7 cellular contexts compared by ENCODE assay signal in genomic region chr7:100148225-100148558, GRCh38. TPM values are rescaled to one million over a fixed set of nuclear protein-coding genes. Genes with fewer than 3 reads are reported as not detected.
DNase-seq lines count a peak whose midpoint lies in the region; FAIRE-seq and TF ChIP-seq lines count a peak whose summit lies in the region.

No MANE protein-coding gene starts in this region.

- POLR2A ChIA-PET in HEK293 (lab: Yijun Ruan, JAX): interaction anchor here (0.6 to 3.5 kb wide), 23 partner anchors 8 to 281 kb away, joined by 3 to 38 read pairs (median 6); partner anchors contain the start of genes AP4M1, GAL3ST4, GPC2 and MBLAC1

- intact Hi-C loops in activated T-helper 1 cell treated with anti-CD3 and anti-CD28 coated beads, Interleukin-12 subunit alpha, Interleukin-12 subunit beta, Interleukin-2, Interleukin-4 antibody, amounts not matched to agents 30 ng/mL and 10 ng/mL and 1 ng/mL, durations not matched to agents 14 hours and 24 hours and 36 hours (cut with micrococcal nuclease): loop anchor here (1.0 to 2.0 kb wide), 10 partner anchors 10 to 288 kb away; partner anchors contain the start of genes AP4M1, GPC2, MCM7 and MEPCE
- intact Hi-C loops in stomach (cut with DNase I; ENCODE audit: low total_unique reads): no loop called here

- H3K4me3 ChIP-seq in HEK293 (ENCODE audit: low read depth, low read length) (peak overlapping the region; percentile 20), iPS-15b (ENCODE audit: low read depth, low read length) (peak overlapping the region; percentile 40), stomach (peak overlapping the region; percentile 77 to 93 (median 80))

- no peak for TF ChIP-seq POLR2A in stomach (IDR thresholded peaks at IDR 0.05)

- peaks cover 10% of the 10 kb centered on the region for H3K4me1 ChIP-seq in HEK293 (ENCODE audit: control insufficient read depth, insufficient read depth, low read length)
- peaks cover 8% of the 10 kb centered on the region for H3K4me1 ChIP-seq in iPS-15b (ENCODE audit: control insufficient read depth, insufficient read depth, low read length)
- H3K4me1 ChIP-seq in stomach: peaks cover 7 to 59% (median 26%) of the 10 kb centered on the region in 4 donors

- no peaks in the 10 kb centered on the region for H3K9me3 ChIP-seq in HEK293 (ENCODE audit: control insufficient read depth, insufficient read depth, low read depth, low read length)
- H3K9me3 ChIP-seq in iPS-15b (ENCODE audit: control insufficient read depth, insufficient read depth, low read length): no peaks in the 10 kb centered on the region
- H3K9me3 ChIP-seq in stomach: no peaks in the 10 kb centered on the region

- H3K27me3 ChIP-seq in iPS-15b (ENCODE audit: control insufficient read depth, insufficient read depth, low read length) (no peaks in the 10 kb centered on the region), stomach (no peaks in the 10 kb centered on the region)

- peaks cover 24% of the 10 kb centered on the region for H3K4me1 Mint-ChIP-seq in activated T-helper 1 cell treated with anti-CD3 and anti-CD28 coated beads, Interleukin-12 subunit alpha, Interleukin-12 subunit beta, Interleukin-2, Interleukin-4 antibody, amounts not matched to agents 30 ng/mL and 10 ng/mL and 1 ng/mL, durations not matched to agents 14 hours and 24 hours and 36 hours (ENCODE audit: low read depth)

- H3K36me3 Mint-ChIP-seq in activated T-helper 1 cell treated with anti-CD3 and anti-CD28 coated beads, Interleukin-12 subunit alpha, Interleukin-12 subunit beta, Interleukin-2, Interleukin-4 antibody, amounts not matched to agents 30 ng/mL and 10 ng/mL and 1 ng/mL, durations not matched to agents 14 hours and 24 hours and 36 hours (ENCODE audit: low read depth): peaks cover 12% of the 10 kb centered on the region

- H3K9ac ChIP-seq in iPS-15b (ENCODE audit: low read depth, low read length): peak overlapping the region; percentile 37

- H3K27ac ChIP-seq in HEK293 (ENCODE audit: extremely low read depth, low read depth, low read length) (peak overlapping the region; percentile 13; the same call in 1 of the 2 replicates), stomach (peak overlapping the region; percentile 79 to 96 (median 90))

- H3K4me3 Mint-ChIP-seq in activated T-helper 1 cell treated with anti-CD3 and anti-CD28 coated beads, Interleukin-12 subunit alpha, Interleukin-12 subunit beta, Interleukin-2, Interleukin-4 antibody, amounts not matched to agents 30 ng/mL and 10 ng/mL and 1 ng/mL, durations not matched to agents 14 hours and 24 hours and 36 hours: peak overlapping the region; percentile 97

- no peak for FAIRE-seq in RCC 7860 (lab: Jason Lieb, UNC)

- H3K9me3 Mint-ChIP-seq in activated T-helper 1 cell treated with anti-CD3 and anti-CD28 coated beads, Interleukin-12 subunit alpha, Interleukin-12 subunit beta, Interleukin-2, Interleukin-4 antibody, amounts not matched to agents 30 ng/mL and 10 ng/mL and 1 ng/mL, durations not matched to agents 14 hours and 24 hours and 36 hours: no peaks in the 10 kb centered on the region

- WGBS in stomach, 5 donors: 8 to 16% (median 10%) methylated on average over 14 of the region's 14 CpGs

- H3K27ac Mint-ChIP-seq in activated T-helper 1 cell treated with anti-CD3 and anti-CD28 coated beads, Interleukin-12 subunit alpha, Interleukin-12 subunit beta, Interleukin-2, Interleukin-4 antibody, amounts not matched to agents 30 ng/mL and 10 ng/mL and 1 ng/mL, durations not matched to agents 14 hours and 24 hours and 36 hours: peak overlapping the region; percentile 94

- H3K36me3 ChIP-seq in HEK293 (ENCODE audit: control insufficient read depth in 2 of 2, insufficient read depth in 1 of 2, low read length in 2 of 2): peaks cover 15 to 18% of the 10 kb centered on the region in 2 experiments; a peak in 2 of 3 replicates
- H3K36me3 ChIP-seq in iPS-15b (ENCODE audit: control insufficient read depth, insufficient read depth, low read length): peaks cover 2% of the 10 kb centered on the region
- H3K36me3 ChIP-seq in stomach: peaks cover 1 to 22% (median 14%) of the 10 kb centered on the region in 4 donors

- DNase-seq in activated T-helper 1 cell treated with anti-CD3 and anti-CD28 coated beads, Interleukin-12 subunit alpha, Interleukin-12 subunit beta, Interleukin-2, Interleukin-4 antibody, amounts not matched to agents 30 ng/mL and 10 ng/mL and 1 ng/mL, durations not matched to agents 14 hours and 24 hours and 36 hours (ENCODE audit: low spot score): no peak
- no peak for DNase-seq in stomach
- no peak for DNase-seq in NCI-H187 (lab: John Stamatoyannopoulos, UW)
- DNase-seq in H4 (ENCODE audit: low spot score): no peak
- no peak for DNase-seq in RCC 7860 (ENCODE audit: low spot score)

- CTCF ChIA-PET in HEK293 (lab: Yijun Ruan, JAX): interaction anchor here (0.7 to 1.0 kb wide), 3 partner anchors 11 to 41 kb away, joined by 3 to 7 read pairs (median 3); partner anchors contain the start of gene TRAPPC14

- H3K27me3 Mint-ChIP-seq in activated T-helper 1 cell treated with anti-CD3 and anti-CD28 coated beads, Interleukin-12 subunit alpha, Interleukin-12 subunit beta, Interleukin-2, Interleukin-4 antibody, amounts not matched to agents 30 ng/mL and 10 ng/mL and 1 ng/mL, durations not matched to agents 14 hours and 24 hours and 36 hours (ENCODE audit: insufficient read depth): no peaks in the 10 kb centered on the region

- no peak for TF ChIP-seq CTCF in HEK293 (tag by site-specific recombination; IDR thresholded peaks at IDR 0.05)
- no peak for TF ChIP-seq CTCF in stomach (IDR thresholded peaks at IDR 0.05)

- no peak for TF ChIP-seq EP300 in stomach (IDR thresholded peaks at IDR 0.05)

TF ChIP-seq in HEK293, 187 proteins besides CTCF, POLR2A, EP300 and RAD21 (continues in another document):
- peak; percentile 44; the same call in 1 of the 2 replicates for TF ChIP-seq KLF7 (tag by site-specific recombination; IDR thresholded peaks at IDR 0.05; ENCODE audit: borderline replicate concordance)
- TF ChIP-seq KLF10 (tag by site-specific recombination; IDR thresholded peaks at IDR 0.05): peak; percentile 30; the same call in 1 of the 2 replicates
- TF ChIP-seq OVOL3 (tag by site-specific recombination; IDR thresholded peaks at IDR 0.05): 0 out of 2 replicates have a peak, but pooled peaks have one; percentile 60
- TF ChIP-seq ZNF146 (tag by site-specific recombination; IDR thresholded peaks at IDR 0.05): no peak
- 0 out of 2 replicates have a peak, but pooled peaks have one; percentile 27 for TF ChIP-seq ZNF2 (tag by site-specific recombination; IDR thresholded peaks at IDR 0.05)
- TF ChIP-seq BCL11A (tag by site-specific recombination; IDR thresholded peaks at IDR 0.05; ENCODE audit: low read depth): no peak

RNA-seq across cellular contexts. Expression of gene LAMTOR4, which starts 0.5 kb away (rescaled TPM):
- total RNA-seq in activated T-helper 1 cell treated with anti-CD3 and anti-CD28 coated beads, Interleukin-12 subunit alpha, Interleukin-12 subunit beta, Interleukin-2, Interleukin-4 antibody, amounts not matched to agents 30 ng/mL and 10 ng/mL and 1 ng/mL, durations not matched to agents 14 hours and 24 hours and 36 hours: 119 and 133 TPM in 2 replicates
- total RNA-seq in stomach: 100 to 1,000 TPM in 3 of 5 donors, 10 to 100 TPM in 2; 26.3 to 889 (median 159) TPM
- 100 to 1,000 TPM; 307 to 476 (median 334) TPM for polyA plus RNA-seq in stomach
- total RNA-seq in H4 (2014; rRNA removed; shearing (Covaris generic)): 217 and 229 TPM in 2 replicates

RNA-seq across cellular contexts. Expression of gene TRAPPC14, which starts 10.3 kb away (rescaled TPM):
- 43.9 and 44.3 TPM in 2 replicates for total RNA-seq in activated T-helper 1 cell treated with anti-CD3 and anti-CD28 coated beads, Interleukin-12 subunit alpha, Interleukin-12 subunit beta, Interleukin-2, Interleukin-4 antibody, amounts not matched to agents 30 ng/mL and 10 ng/mL and 1 ng/mL, durations not matched to agents 14 hours and 24 hours and 36 hours
- 10 to 100 TPM; 16.2 to 33.3 (median 28.6) TPM for total RNA-seq in stomach
- polyA plus RNA-seq in stomach: 10 to 100 TPM; 10.7 to 17.2 (median 11.4) TPM
- 7.7 and 8.0 TPM in 2 replicates for total RNA-seq in H4 (2014; rRNA removed; shearing (Covaris generic))

RNA-seq across cellular contexts. Expression of gene GAL3ST4, which starts 20.2 kb away (rescaled TPM):
- 1.3 and 1.5 TPM in 2 replicates for total RNA-seq in activated T-helper 1 cell treated with anti-CD3 and anti-CD28 coated beads, Interleukin-12 subunit alpha, Interleukin-12 subunit beta, Interleukin-2, Interleukin-4 antibody, amounts not matched to agents 30 ng/mL and 10 ng/mL and 1 ng/mL, durations not matched to agents 14 hours and 24 hours and 36 hours
- 1 to 10 TPM in 2 of 5 donors, not detected in 3; 1.5 to 1.6 TPM for total RNA-seq in stomach
- 1 to 10 TPM; 1.7 to 2.4 (median 2.1) TPM for polyA plus RNA-seq in stomach
- 0.33 and 0.62 TPM in 2 replicates for total RNA-seq in H4 (2014; rRNA removed; shearing (Covaris generic))

RNA-seq across cellular contexts. Expression of gene MBLAC1, which starts 21.4 kb away (rescaled TPM):
- 4.1 and 5.5 TPM in 2 replicates for total RNA-seq in activated T-helper 1 cell treated with anti-CD3 and anti-CD28 coated beads, Interleukin-12 subunit alpha, Interleukin-12 subunit beta, Interleukin-2, Interleukin-4 antibody, amounts not matched to agents 30 ng/mL and 10 ng/mL and 1 ng/mL, durations not matched to agents 14 hours and 24 hours and 36 hours
- 1 to 10 TPM in 2 of 5 donors, not detected in 3; 1.3 to 6.1 TPM for total RNA-seq in stomach
- polyA plus RNA-seq in stomach: 1 to 10 TPM; 1.3 to 4.2 (median 1.7) TPM
- total RNA-seq in H4 (2014; rRNA removed; shearing (Covaris generic)): 0.52 and 1.6 TPM in 2 replicates

RNA-seq across cellular contexts. Expression of gene CNPY4, which starts 28.8 kb away (rescaled TPM):
- 19.6 and 21.7 TPM in 2 replicates for total RNA-seq in activated T-helper 1 cell treated with anti-CD3 and anti-CD28 coated beads, Interleukin-12 subunit alpha, Interleukin-12 subunit beta, Interleukin-2, Interleukin-4 antibody, amounts not matched to agents 30 ng/mL and 10 ng/mL and 1 ng/mL, durations not matched to agents 14 hours and 24 hours and 36 hours
- total RNA-seq in stomach: 10 to 100 TPM in 2 of 5 donors, 1 to 10 TPM in 1, under 1 TPM in 2; 0.45 to 10.6 (median 7.1) TPM
- polyA plus RNA-seq in stomach: 1 to 10 TPM; 5.7 to 6.3 (median 5.8) TPM
- 31.9 and 33.1 TPM in 2 replicates for total RNA-seq in H4 (2014; rRNA removed; shearing (Covaris generic))

Comparison
In these comparisons a context has a peak if more than half of its experiments do, and no peak if none do; other contexts are left out.
1. H3K4me3 ChIP-seq: peak in every context shown above with its lines; median percentile 80 in stomach; 40 in iPS-15b; 20 in HEK293.